ENCODE assay signal across 8 cellular contexts in the genomic region with DNA sequence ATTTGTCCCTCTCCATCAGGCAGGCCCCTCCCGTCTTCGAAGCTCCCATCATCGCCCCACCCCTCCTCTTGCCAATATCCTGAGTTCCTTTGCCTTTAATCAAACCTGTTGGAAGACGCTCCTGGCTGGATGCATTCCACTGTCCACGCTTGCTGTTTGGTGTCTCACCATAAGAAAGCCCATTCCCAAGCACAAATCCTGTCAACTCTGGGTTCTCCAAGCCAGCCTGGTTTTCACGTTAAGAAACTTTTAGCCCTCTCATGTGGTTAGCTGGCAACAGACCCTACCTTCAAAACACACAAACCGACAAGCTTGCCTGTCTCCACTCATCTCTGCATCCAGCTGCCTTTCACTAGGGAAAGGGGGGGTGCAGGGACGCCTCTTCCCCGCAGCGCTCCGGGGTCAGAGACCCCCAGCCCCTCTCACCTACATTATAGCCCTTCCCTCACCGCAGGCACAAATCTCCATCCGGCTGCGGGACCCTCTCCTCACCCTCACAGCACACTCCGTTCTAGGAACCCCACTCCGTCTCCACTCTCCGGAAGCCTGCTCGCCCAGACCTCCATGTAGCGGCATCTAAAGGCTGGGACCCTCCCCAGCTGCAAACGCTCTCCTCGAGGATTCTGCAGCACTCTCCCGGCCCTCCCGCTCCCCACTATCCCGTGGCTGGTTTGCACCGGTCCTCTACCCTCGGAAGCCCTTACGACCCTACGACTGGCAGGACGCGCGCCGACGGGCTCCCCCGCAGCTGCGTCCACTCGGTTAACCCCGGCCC. TPM values are rescaled to one million over a fixed set of nuclear protein-coding genes. Genes with fewer than 3 reads are reported as not detected.
DNase-seq lines count a peak whose midpoint lies in the region; ATAC-seq, FAIRE-seq and TF ChIP-seq lines count a peak whose summit lies in the region.

No MANE protein-coding gene starts in this region.

- H3K4me3 ChIP-seq in IMR-90 (ENCODE audit: insufficient read depth, low read depth, low read length) (peak overlapping the region; percentile 67), brain microvascular endothelial cell (ENCODE audit: low read depth, low read length) (peak overlapping the region; percentile 88), HepG2 (replicated peaks in 1 of 3; ENCODE audit: insufficient read depth in 1 of 3, low read depth in 2 of 3, low read length in 3 of 3) (peak overlapping the region; percentile 85 to 94 (median 87)), tibial nerve (peak overlapping the region; percentile 64 to 91 (median 84))

- H3K4me1 ChIP-seq in IMR-90 (ENCODE audit: control insufficient read depth, insufficient read depth, low read length) (peaks cover 4% of the 10 kb centered on the region; the same call in 1 of the 2 replicates), HepG2 (ENCODE audit: insufficient read depth, low read length) (peaks cover 38% of the 10 kb centered on the region), tibial nerve (peaks cover 0 to 61% (median 29%) of the 10 kb centered on the region in 4 donors)

- WGBS in IMR-90 (ENCODE audit: extremely low coverage in 2 of 2, insufficient read length in 1 of 2), 2 experiments = 2% methylated on average over 25 of the region's 37 CpGs; no CpG with 5 or more reads in 1 of the 2 experiments
- WGBS in HepG2 (ENCODE audit: low lambda C conversion rate) = 6% methylated on average over 24 of the region's 37 CpGs
- 3 to 4% methylated on average over 25 to 36 of the region's 37 CpGs for WGBS in tibial nerve, 2 donors

- no peak overlapping the region for H4K5ac ChIP-seq in IMR-90 (ENCODE audit: low read depth, low read length)

- TF ChIP-seq CTCF in IMR-90 (conservative IDR thresholded peaks at IDR 0.05; ENCODE audit: low read depth, low read length) (no peak), brain microvascular endothelial cell (IDR thresholded peaks at IDR 0.05; ENCODE audit: low read depth, low read length, missing control alignments) (no peak), HepG2 (CRISPR knock-in tag; IDR thresholded peaks at IDR 0.05) (no peak), tibial nerve (IDR thresholded peaks at IDR 0.05) (no peak)

- ATAC-seq in IMR-90 (ENCODE audit: low read depth) (no peak), HepG2 (peak; percentile 5), HG03432 (IDR thresholded peaks at IDR 0.05; ENCODE audit: unreplicated experiment) (no peak)

- TF ChIP-seq POLR2A in IMR-90 (IDR thresholded peaks at IDR 0.05; ENCODE audit: low read depth, low read length) = no peak
- no peak for TF ChIP-seq POLR2A in HepG2 (IDR thresholded peaks at IDR 0.05; ENCODE audit: insufficient read depth in 1 of 2, low read depth in 2 of 2, low read length in 2 of 2)
- TF ChIP-seq POLR2A in tibial nerve (IDR thresholded peaks at IDR 0.05) = no peak

- no peaks in the 10 kb centered on the region for H3K9me3 ChIP-seq in IMR-90 (ENCODE audit: control insufficient read depth, insufficient read depth, low read length)
- H3K9me3 ChIP-seq in HepG2 (ENCODE audit: low read length) = no peaks in the 10 kb centered on the region
- H3K9me3 ChIP-seq in tibial nerve = no peaks in the 10 kb centered on the region

- H3K79me2 ChIP-seq in HepG2 (ENCODE audit: insufficient read depth, low read length) = peaks cover 20% of the 10 kb centered on the region

- H2BK15ac ChIP-seq in IMR-90 (ENCODE audit: low read depth, low read length) = no peak overlapping the region

- H4K20me1 ChIP-seq in IMR-90 (ENCODE audit: insufficient read depth, low read length) = peaks cover 48% of the 10 kb centered on the region
- no peaks in the 10 kb centered on the region for H4K20me1 ChIP-seq in HepG2 (ENCODE audit: insufficient read depth, low read length)

- peaks cover 8% of the 10 kb centered on the region for H3K9me1 ChIP-seq in IMR-90 (ENCODE audit: insufficient read depth, low read length)

- H2AK5ac ChIP-seq in IMR-90 (ENCODE audit: low read depth, low read length) = no peak overlapping the region

- BruUV-seq in IMR-90 (replicated peaks; lab: Mats Ljungman, UMichigan) = no TSS peak
- no TSS peak for BruUV-seq in HepG2 (replicated peaks; lab: Mats Ljungman, UMichigan)

- H2AK9ac ChIP-seq in IMR-90 (replicated peaks; ENCODE audit: low read depth, low read length, poor library complexity) = peak overlapping the region; percentile 87

- in situ Hi-C loops in IMR-90 (cut with MboI; ENCODE audit: low sequenced_read_pairs) (no loop called here), brain microvascular endothelial cell (cut with HindIII; ENCODE audit: low pct_ligation_motif_present, low sequenced_read_pairs) (loop anchor here (25.0 kb wide), 1 partner anchor 181 kb away; the partner anchor contains the start of gene CX3CR1), HepG2 (cut with HindIII; ENCODE audit: extremely low pct_ligation_motif_present, low pct_unique_long_range_greater_than_20kb) (no loop called here)

- peak overlapping the region; percentile 82 for H3K4me2 ChIP-seq in IMR-90 (ENCODE audit: low read depth, low read length)
- H3K4me2 ChIP-seq in HepG2 (ENCODE audit: low read depth, low read length) = peak overlapping the region; percentile 97

- CTCF ChIA-PET in IMR-90 (lab: Yijun Ruan, JAX) = interaction anchor here (1.1 to 1.4 kb wide), 2 partner anchors 71 to 182 kb away, joined by 3 to 10 read pairs; no protein-coding TSS in a partner anchor
- CTCF ChIA-PET in HepG2 (lab: Yijun Ruan, JAX; ENCODE audit: low intra/inter-chr PET ratio, low total read pairs) = no interaction called here

- no peak overlapping the region; the same call in none of the 2 replicates for H2BK120ac ChIP-seq in IMR-90 (ENCODE audit: low read depth, low read length)

- DNase-seq in ELF-1 (ENCODE audit: low read depth, low spot score) = peak; percentile 47
- DNase-seq in IMR-90 = peak; percentile 57
- DNase-seq in brain microvascular endothelial cell = peak; percentile 22
- DNase-seq in HepG2 (ENCODE audit: low spot score) = no peak
- DNase-seq in tibial nerve (ENCODE audit: low spot score in 2 of 2) = no peak
- DNase-seq in NCI-H2029 (lab: John Stamatoyannopoulos, UW) = no peak
- no peak for DNase-seq in NK-92 treated with Interleukin-12 subunit alpha and Interleukin-12 subunit beta, amount 100 ng/mL, for 24 hours (lab: John Stamatoyannopoulos, UW)

- POLR2A ChIA-PET in IMR-90 (lab: Charles Lee; ENCODE audit: unreplicated experiment) (interaction anchor here (0.5 kb wide), 1 partner anchor 212 kb away, joined by 10 read pairs; no protein-coding TSS in a partner anchor), HepG2 (lab: Yijun Ruan, JAX) (no interaction called here)

- peak overlapping the region in 1 of 2 experiments; percentile 6; a peak in 1 of 4 replicates for H4K8ac ChIP-seq in IMR-90 (ENCODE audit: low read depth in 2 of 2, low read length in 2 of 2)

- H2AFZ ChIP-seq in IMR-90 (replicated peaks; ENCODE audit: low read length, poor library complexity) = peak overlapping the region; percentile 99
- peak overlapping the region; percentile 16 for H2AFZ ChIP-seq in HepG2 (ENCODE audit: low read length)

- TF ChIP-seq RAD21 in IMR-90 (IDR thresholded peaks at IDR 0.05; ENCODE audit: low read length) = no peak
- TF ChIP-seq RAD21 in HepG2 (CRISPR knock-in tag; IDR thresholded peaks at IDR 0.05) = no peak

- FAIRE-seq in HepG2 (lab: Jason Lieb, UNC) = no peak

- H3K79me1 ChIP-seq in IMR-90 (ENCODE audit: low read depth in 1 of 2, low read length in 2 of 2) = peaks cover 12 to 53% of the 10 kb centered on the region in 2 experiments

- H2BK20ac ChIP-seq in IMR-90 (ENCODE audit: low read depth, low read length) = no peak overlapping the region

- no peak overlapping the region for H3K18ac ChIP-seq in IMR-90 (ENCODE audit: low read depth, low read length)

- intact Hi-C loops in IMR-90 (cut with micrococcal nuclease) (loop anchor here (1.0 to 5.0 kb wide), 5 partner anchors 45 to 276 kb away; partner anchors contain the start of gene SLC25A38), HepG2 (cut with micrococcal nuclease; ENCODE audit: unreplicated experiment) (loop anchor here (5.0 kb wide), 1 partner anchor 181 kb away; no protein-coding TSS in a partner anchor)

- no peak for TF ChIP-seq EP300 in HepG2 (IDR thresholded peaks at IDR 0.05; ENCODE audit: low read depth in 2 of 2, low read length in 2 of 2)
- TF ChIP-seq EP300 in HepG2 (CRISPR knock-in tag; IDR thresholded peaks at IDR 0.05; ENCODE audit: borderline replicate concordance) = no peak
- TF ChIP-seq EP300 in tibial nerve (IDR thresholded peaks at IDR 0.05) = no peak

- H3K9ac ChIP-seq in IMR-90 (ENCODE audit: low read depth, low read length) (peak overlapping the region; percentile 84), HepG2 (ENCODE audit: insufficient read depth, low read depth, low read length) (peak overlapping the region; percentile 90)

- H3K14ac ChIP-seq in IMR-90 (replicated peaks; ENCODE audit: low read depth, low read length) = peak overlapping the region; percentile 75

- no peak overlapping the region for H4K91ac ChIP-seq in IMR-90 (ENCODE audit: insufficient read depth, low read depth, low read length)

- peak overlapping the region; percentile 81 for H3K27ac ChIP-seq in IMR-90 (ENCODE audit: insufficient read depth, low read length)
- H3K27ac ChIP-seq in brain microvascular endothelial cell = peak overlapping the region; percentile 91
- peak overlapping the region; percentile 72 for H3K27ac ChIP-seq in HepG2 (ENCODE audit: extremely low read length, insufficient read depth, low read length)
- H3K27ac ChIP-seq in tibial nerve = peak overlapping the region; percentile 80 to 99 (median 96)

- dilution Hi-C loops in IMR-90 (cut with HindIII; ENCODE audit: low sequenced_read_pairs, unreplicated experiment) = no loop called here

- peak overlapping the region; percentile 52; the same call in 1 of the 2 replicates for H3K4ac ChIP-seq in IMR-90 (ENCODE audit: low read depth, low read length)

- peak overlapping the region; percentile 85 for H3K23ac ChIP-seq in IMR-90 (ENCODE audit: low read depth, low read length)

- peak overlapping the region; percentile 43 for H3K56ac ChIP-seq in IMR-90 (ENCODE audit: extremely low read depth, insufficient read depth, low read length)

- H3K27me3 ChIP-seq in IMR-90 (ENCODE audit: control insufficient read depth, insufficient read depth, low read length) (no peaks in the 10 kb centered on the region), brain microvascular endothelial cell (replicated peaks) (no peaks in the 10 kb centered on the region), HepG2 (ENCODE audit: control insufficient read depth in 1 of 2, insufficient read depth in 2 of 2, low read length in 2 of 2) (no peaks in the 10 kb centered on the region; a peak in 1 of 5 replicates), tibial nerve (no peaks in the 10 kb centered on the region)

- no peaks in the 10 kb centered on the region for H3K36me3 ChIP-seq in IMR-90 (ENCODE audit: control insufficient read depth, insufficient read depth, low read length)
- peaks cover 8% of the 10 kb centered on the region for H3K36me3 ChIP-seq in brain microvascular endothelial cell (replicated peaks)
- H3K36me3 ChIP-seq in HepG2 (replicated peaks in 1 of 2; ENCODE audit: control insufficient read depth in 1 of 2, insufficient read depth in 2 of 2, low read length in 2 of 2) = no peaks in the 10 kb centered on the region; a peak in 1 of 5 replicates
- peaks cover 0 to 24% (median 0%) of the 10 kb centered on the region in 3 donors for H3K36me3 ChIP-seq in tibial nerve

- peak overlapping the region; percentile 74 for H2BK5ac ChIP-seq in IMR-90 (ENCODE audit: low read depth, low read length, poor library complexity, severe bottlenecking)

RNA-seq across cellular contexts. Expression of gene GORASP1, which starts 1.0 kb away (rescaled TPM):
- total RNA-seq in IMR-90 (2012; rRNA removed) (25.8 and 35.0 TPM in 2 replicates), HepG2 (2016; rRNA removed; fragmentation: Illumina TruSeq; extraction: Trizol) (27.0 and 36.4 TPM in 2 replicates), tibial nerve (10 to 100 TPM; 45.8 to 72.9 (median 61.9) TPM)
- polyA plus RNA-seq in IMR-90 (2012; rRNA removed) (56.6 and 58.9 TPM in 2 replicates), HepG2 (2011; rRNA removed) (39.8 and 41.6 TPM in 2 replicates)
- 27.6 and 41.5 TPM in 2 replicates for polyA plus RNA-seq in IMR-90 (2012; cell fraction: cytosol; rRNA removed)
- polyA plus RNA-seq in IMR-90 (2012; cell fraction: nucleus; rRNA removed; ENCODE audit: low replicate concordance) = 133 and 180 TPM in 2 replicates
- 6.2 and 6.3 TPM in 2 replicates for total RNA-seq in HepG2 (2016; cell fraction: cytosol; rRNA removed; fragmentation: Illumina TruSeq; extraction: Trizol; ENCODE audit: low read depth)
- 24.7 and 34.0 TPM in 2 replicates for total RNA-seq in HepG2 (2016; cell fraction: insoluble cytoplasmic fraction; rRNA removed; fragmentation: Illumina TruSeq; extraction: Trizol)
- total RNA-seq in HepG2 (2016; cell fraction: membrane; rRNA removed; fragmentation: Illumina TruSeq; extraction: Trizol) = 11.1 and 12.7 TPM in 2 replicates
- total RNA-seq in HepG2 (2016; cell fraction: nucleus; rRNA removed; fragmentation: Illumina TruSeq; extraction: Trizol) = 42.3 and 46.1 TPM in 2 replicates
- polyA plus RNA-seq in HepG2 (2011; cell fraction: cytosol; rRNA removed) = 22.2 and 27.9 TPM in 2 replicates
- 99.2 and 109 TPM in 2 replicates for polyA plus RNA-seq in HepG2 (2011; cell fraction: nucleus; rRNA removed)
- polyA plus RNA-seq in HepG2 (2012) = 14.9 and 22.9 TPM in 2 replicates
- 2.9 and 3.2 TPM in 2 replicates for polyA plus RNA-seq in HepG2 (2016; cell fraction: cytosol; fragmentation: Illumina TruSeq; extraction: Trizol; ENCODE audit: low read depth)
- polyA plus RNA-seq in HepG2 (2016; cell fraction: insoluble cytoplasmic fraction; fragmentation: Illumina TruSeq; extraction: Trizol; ENCODE audit: low read depth) = 28.7 and 29.9 TPM in 2 replicates
- 7.1 and 7.7 TPM in 2 replicates for polyA plus RNA-seq in HepG2 (2016; cell fraction: membrane; fragmentation: Illumina TruSeq; extraction: Trizol; ENCODE audit: low read depth)
- polyA plus RNA-seq in HepG2 (2016; cell fraction: nucleus; fragmentation: Illumina TruSeq; extraction: Trizol; ENCODE audit: insufficient read depth, low read depth) = 59.7 and 73.8 TPM in 2 replicates
- 59.3 and 84.8 TPM in 2 replicates for polyA minus RNA-seq in HepG2 (2011; rRNA and poly(A)+ RNA removed; ENCODE audit: low replicate concordance)
- 13.8 and 14.9 TPM in 2 replicates for polyA minus RNA-seq in HepG2 (2011; cell fraction: cytosol; rRNA and poly(A)+ RNA removed)
- 46.4 and 49.4 TPM in 2 replicates for polyA minus RNA-seq in HepG2 (2011; cell fraction: nucleus; rRNA and poly(A)+ RNA removed)

RNA-seq across cellular contexts. Expression of gene TTC21A, which starts 1.0 kb away (rescaled TPM):
- 0.56 and 0.90 TPM in 2 replicates for total RNA-seq in IMR-90 (2012; rRNA removed)
- 1.6 and 1.8 TPM in 2 replicates for polyA plus RNA-seq in IMR-90 (2012; rRNA removed)
- polyA plus RNA-seq in IMR-90 (2012; cell fraction: cytosol; rRNA removed) = 0.38 and 0.93 TPM in 2 replicates
- 10.7 and 13.0 TPM in 2 replicates for polyA plus RNA-seq in IMR-90 (2012; cell fraction: nucleus; rRNA removed; ENCODE audit: low replicate concordance)
- total RNA-seq in HepG2 (2016; rRNA removed; fragmentation: Illumina TruSeq; extraction: Trizol) = 0.31 and 0.39 TPM in 2 replicates
- 0.88 TPM in 1 of 2 replicates, not detected in the other for total RNA-seq in HepG2 (2016; cell fraction: cytosol; rRNA removed; fragmentation: Illumina TruSeq; extraction: Trizol; ENCODE audit: low read depth)
- 0.26 and 0.36 TPM in 2 replicates for total RNA-seq in HepG2 (2016; cell fraction: insoluble cytoplasmic fraction; rRNA removed; fragmentation: Illumina TruSeq; extraction: Trizol)
- 0.07 and 0.22 TPM in 2 replicates for total RNA-seq in HepG2 (2016; cell fraction: membrane; rRNA removed; fragmentation: Illumina TruSeq; extraction: Trizol)
- total RNA-seq in HepG2 (2016; cell fraction: nucleus; rRNA removed; fragmentation: Illumina TruSeq; extraction: Trizol) = 0.50 and 2.4 TPM in 2 replicates
- 1.5 and 1.6 TPM in 2 replicates for polyA plus RNA-seq in HepG2 (2011; rRNA removed)
- 0.27 and 0.48 TPM in 2 replicates for polyA plus RNA-seq in HepG2 (2011; cell fraction: cytosol; rRNA removed)
- polyA plus RNA-seq in HepG2 (2011; cell fraction: nucleus; rRNA removed) = 4.9 and 6.3 TPM in 2 replicates
- polyA plus RNA-seq in HepG2 (2012) = 0.63 and 0.74 TPM in 2 replicates
- 0.08 and 0.12 TPM in 2 replicates for polyA plus RNA-seq in HepG2 (2016; cell fraction: cytosol; fragmentation: Illumina TruSeq; extraction: Trizol; ENCODE audit: low read depth)
- 0.25 and 0.41 TPM in 2 replicates for polyA plus RNA-seq in HepG2 (2016; cell fraction: insoluble cytoplasmic fraction; fragmentation: Illumina TruSeq; extraction: Trizol; ENCODE audit: low read depth)
- 0.14 and 0.63 TPM in 2 replicates for polyA plus RNA-seq in HepG2 (2016; cell fraction: membrane; fragmentation: Illumina TruSeq; extraction: Trizol; ENCODE audit: low read depth)
- 2.2 TPM in 2 replicates for polyA plus RNA-seq in HepG2 (2016; cell fraction: nucleus; fragmentation: Illumina TruSeq; extraction: Trizol; ENCODE audit: insufficient read depth, low read depth)
- polyA minus RNA-seq in HepG2 (2011; rRNA and poly(A)+ RNA removed; ENCODE audit: low replicate concordance) = 1.4 and 2.3 TPM in 2 replicates
- polyA minus RNA-seq in HepG2 (2011; cell fraction: cytosol; rRNA and poly(A)+ RNA removed) = 0.53 TPM in 1 of 2 replicates, not detected in the other
- 3.1 and 5.3 TPM in 2 replicates for polyA minus RNA-seq in HepG2 (2011; cell fraction: nucleus; rRNA and poly(A)+ RNA removed)
- 10 to 100 TPM; 11.5 to 21.6 (median 12.8) TPM for total RNA-seq in tibial nerve

RNA-seq across cellular contexts. Expression of gene CSRNP1, which starts 46.9 kb away (rescaled TPM):
- total RNA-seq in IMR-90 (2012; rRNA removed) (22.8 TPM in 2 replicates), HepG2 (2016; rRNA removed; fragmentation: Illumina TruSeq; extraction: Trizol) (9.3 and 10.8 TPM in 2 replicates), tibial nerve (10 to 100 TPM; 48.3 to 72.8 (median 66.0) TPM)
- polyA plus RNA-seq in IMR-90 (2012; rRNA removed) (16.5 and 23.1 TPM in 2 replicates), HepG2 (2011; rRNA removed) (11.3 and 13.1 TPM in 2 replicates)
- polyA plus RNA-seq in IMR-90 (2012; cell fraction: cytosol; rRNA removed) = 22.5 and 41.4 TPM in 2 replicates
- polyA plus RNA-seq in IMR-90 (2012; cell fraction: nucleus; rRNA removed; ENCODE audit: low replicate concordance) = 80.9 and 92.7 TPM in 2 replicates
- total RNA-seq in HepG2 (2016; cell fraction: cytosol; rRNA removed; fragmentation: Illumina TruSeq; extraction: Trizol; ENCODE audit: low read depth) = 1.5 and 2.3 TPM in 2 replicates
- total RNA-seq in HepG2 (2016; cell fraction: insoluble cytoplasmic fraction; rRNA removed; fragmentation: Illumina TruSeq; extraction: Trizol) = 7.4 and 10.8 TPM in 2 replicates
- total RNA-seq in HepG2 (2016; cell fraction: membrane; rRNA removed; fragmentation: Illumina TruSeq; extraction: Trizol) = 6.2 TPM in 2 replicates
- 8.4 and 9.2 TPM in 2 replicates for total RNA-seq in HepG2 (2016; cell fraction: nucleus; rRNA removed; fragmentation: Illumina TruSeq; extraction: Trizol)
- polyA plus RNA-seq in HepG2 (2011; cell fraction: cytosol; rRNA removed) = 10.2 and 11.5 TPM in 2 replicates
- 16.5 and 19.1 TPM in 2 replicates for polyA plus RNA-seq in HepG2 (2011; cell fraction: nucleus; rRNA removed)
- polyA plus RNA-seq in HepG2 (2012) = 7.1 and 11.4 TPM in 2 replicates
- 0.62 and 0.80 TPM in 2 replicates for polyA plus RNA-seq in HepG2 (2016; cell fraction: cytosol; fragmentation: Illumina TruSeq; extraction: Trizol; ENCODE audit: low read depth)
- 5.7 and 6.6 TPM in 2 replicates for polyA plus RNA-seq in HepG2 (2016; cell fraction: insoluble cytoplasmic fraction; fragmentation: Illumina TruSeq; extraction: Trizol; ENCODE audit: low read depth)
- polyA plus RNA-seq in HepG2 (2016; cell fraction: membrane; fragmentation: Illumina TruSeq; extraction: Trizol; ENCODE audit: low read depth) = 2.0 and 2.4 TPM in 2 replicates
- polyA plus RNA-seq in HepG2 (2016; cell fraction: nucleus; fragmentation: Illumina TruSeq; extraction: Trizol; ENCODE audit: insufficient read depth, low read depth) = 11.8 and 12.9 TPM in 2 replicates
- 16.7 and 44.8 TPM in 2 replicates for polyA minus RNA-seq in HepG2 (2011; rRNA and poly(A)+ RNA removed; ENCODE audit: low replicate concordance)
- 13.3 and 14.3 TPM in 2 replicates for polyA minus RNA-seq in HepG2 (2011; cell fraction: cytosol; rRNA and poly(A)+ RNA removed)
- 18.9 and 21.8 TPM in 2 replicates for polyA minus RNA-seq in HepG2 (2011; cell fraction: nucleus; rRNA and poly(A)+ RNA removed)

RNA-seq across cellular contexts. Expression of gene WDR48, which starts 54.7 kb away (rescaled TPM):
- 41.2 and 68.6 TPM in 2 replicates for total RNA-seq in IMR-90 (2012; rRNA removed)
- 10.7 and 14.4 TPM in 2 replicates for polyA plus RNA-seq in IMR-90 (2012; rRNA removed)
- 3.9 and 5.7 TPM in 2 replicates for polyA plus RNA-seq in IMR-90 (2012; cell fraction: cytosol; rRNA removed)
- 3.1 and 26.6 TPM in 2 replicates for polyA plus RNA-seq in IMR-90 (2012; cell fraction: nucleus; rRNA removed; ENCODE audit: low replicate concordance)
- 29.2 and 67.6 TPM in 2 replicates for total RNA-seq in HepG2 (2016; rRNA removed; fragmentation: Illumina TruSeq; extraction: Trizol)
- total RNA-seq in HepG2 (2016; cell fraction: cytosol; rRNA removed; fragmentation: Illumina TruSeq; extraction: Trizol; ENCODE audit: low read depth) = 3.7 and 4.5 TPM in 2 replicates
- 28.4 and 64.0 TPM in 2 replicates for total RNA-seq in HepG2 (2016; cell fraction: insoluble cytoplasmic fraction; rRNA removed; fragmentation: Illumina TruSeq; extraction: Trizol)
- 11.9 and 14.2 TPM in 2 replicates for total RNA-seq in HepG2 (2016; cell fraction: membrane; rRNA removed; fragmentation: Illumina TruSeq; extraction: Trizol)
- 27.2 and 39.9 TPM in 2 replicates for total RNA-seq in HepG2 (2016; cell fraction: nucleus; rRNA removed; fragmentation: Illumina TruSeq; extraction: Trizol)
- polyA plus RNA-seq in HepG2 (2011; rRNA removed) = 25.9 and 31.2 TPM in 2 replicates
- polyA plus RNA-seq in HepG2 (2011; cell fraction: cytosol; rRNA removed) = 11.0 and 18.5 TPM in 2 replicates
- 24.5 and 25.2 TPM in 2 replicates for polyA plus RNA-seq in HepG2 (2011; cell fraction: nucleus; rRNA removed)
- polyA plus RNA-seq in HepG2 (2012) = 30.0 and 35.6 TPM in 2 replicates
- 2.0 and 2.2 TPM in 2 replicates for polyA plus RNA-seq in HepG2 (2016; cell fraction: cytosol; fragmentation: Illumina TruSeq; extraction: Trizol; ENCODE audit: low read depth)
- polyA plus RNA-seq in HepG2 (2016; cell fraction: insoluble cytoplasmic fraction; fragmentation: Illumina TruSeq; extraction: Trizol; ENCODE audit: low read depth) = 40.6 and 41.7 TPM in 2 replicates
- 5.0 and 5.6 TPM in 2 replicates for polyA plus RNA-seq in HepG2 (2016; cell fraction: membrane; fragmentation: Illumina TruSeq; extraction: Trizol; ENCODE audit: low read depth)
- 24.5 and 26.5 TPM in 2 replicates for polyA plus RNA-seq in HepG2 (2016; cell fraction: nucleus; fragmentation: Illumina TruSeq; extraction: Trizol; ENCODE audit: insufficient read depth, low read depth)
- polyA minus RNA-seq in HepG2 (2011; rRNA and poly(A)+ RNA removed; ENCODE audit: low replicate concordance) = 15.1 and 21.0 TPM in 2 replicates
- 20.9 and 35.2 TPM in 2 replicates for polyA minus RNA-seq in HepG2 (2011; cell fraction: cytosol; rRNA and poly(A)+ RNA removed)
- polyA minus RNA-seq in HepG2 (2011; cell fraction: nucleus; rRNA and poly(A)+ RNA removed) = 67.5 and 78.9 TPM in 2 replicates
- 10 to 100 TPM; 25.2 to 42.6 (median 36.5) TPM for total RNA-seq in tibial nerve

RNA-seq across cellular contexts. Expression of gene SCN11A, which starts 54.7 kb away (rescaled TPM):
- total RNA-seq in IMR-90 (2012; rRNA removed) = under 0.01 TPM in 1 of 2 replicates, not detected in the other
- polyA plus RNA-seq in IMR-90 (2012; rRNA removed) = 0.02 TPM in 1 of 2 replicates, not detected in the other
- not detected in 2 replicates for polyA plus RNA-seq in IMR-90 (2012; cell fraction: cytosol; rRNA removed)
- 0.01 and 0.14 TPM in 2 replicates for polyA plus RNA-seq in IMR-90 (2012; cell fraction: nucleus; rRNA removed; ENCODE audit: low replicate concordance)
- total RNA-seq in HepG2 (2016; rRNA removed; fragmentation: Illumina TruSeq; extraction: Trizol) = 0.02 TPM in 1 of 2 replicates, not detected in the other
- under 0.01 and 0.10 TPM in 2 replicates for total RNA-seq in HepG2 (2016; cell fraction: cytosol; rRNA removed; fragmentation: Illumina TruSeq; extraction: Trizol; ENCODE audit: low read depth)
- total RNA-seq in HepG2 (2016; cell fraction: insoluble cytoplasmic fraction; rRNA removed; fragmentation: Illumina TruSeq; extraction: Trizol) = 0.02 TPM in 1 of 2 replicates, not detected in the other
- 0.03 and 0.07 TPM in 2 replicates for total RNA-seq in HepG2 (2016; cell fraction: membrane; rRNA removed; fragmentation: Illumina TruSeq; extraction: Trizol)
- 0.06 TPM in 2 replicates for total RNA-seq in HepG2 (2016; cell fraction: nucleus; rRNA removed; fragmentation: Illumina TruSeq; extraction: Trizol)
- polyA plus RNA-seq in HepG2 (2011; rRNA removed) = 0.11 and 0.13 TPM in 2 replicates
- polyA plus RNA-seq in HepG2 (2011; cell fraction: cytosol; rRNA removed) = 0.01 and 0.04 TPM in 2 replicates
- polyA plus RNA-seq in HepG2 (2011; cell fraction: nucleus; rRNA removed) = 0.39 and 0.42 TPM in 2 replicates
- polyA plus RNA-seq in HepG2 (2012) = 0.13 and 0.23 TPM in 2 replicates
- polyA plus RNA-seq in HepG2 (2016; cell fraction: cytosol; fragmentation: Illumina TruSeq; extraction: Trizol; ENCODE audit: low read depth) = not detected in 2 replicates
- not detected in 2 replicates for polyA plus RNA-seq in HepG2 (2016; cell fraction: insoluble cytoplasmic fraction; fragmentation: Illumina TruSeq; extraction: Trizol; ENCODE audit: low read depth)
- not detected in 2 replicates for polyA plus RNA-seq in HepG2 (2016; cell fraction: membrane; fragmentation: Illumina TruSeq; extraction: Trizol; ENCODE audit: low read depth)
- 0.09 TPM in 1 of 2 replicates, not detected in the other for polyA plus RNA-seq in HepG2 (2016; cell fraction: nucleus; fragmentation: Illumina TruSeq; extraction: Trizol; ENCODE audit: insufficient read depth, low read depth)
- 0.02 and 0.08 TPM in 2 replicates for polyA minus RNA-seq in HepG2 (2011; rRNA and poly(A)+ RNA removed; ENCODE audit: low replicate concordance)
- polyA minus RNA-seq in HepG2 (2011; cell fraction: cytosol; rRNA and poly(A)+ RNA removed) = not detected in 2 replicates
- 0.39 and 0.87 TPM in 2 replicates for polyA minus RNA-seq in HepG2 (2011; cell fraction: nucleus; rRNA and poly(A)+ RNA removed)
- total RNA-seq in tibial nerve = under 1 TPM; 0.21 to 0.98 (median 0.59) TPM

Comparison
In these comparisons a context has a peak if more than half of its experiments do, and no peak if none do; other contexts are left out.
1. DNase-seq: peak in ELF-1 (single experiment), IMR-90 (single experiment) and brain microvascular endothelial cell (single experiment); none in HepG2 (single experiment), tibial nerve (0 of 2), NCI-H2029 (single experiment) and NK-92 treated with Interleukin-12 subunit alpha and Interleukin-12 subunit beta, amount 100 ng/mL, for 24 hours (single experiment).
2. Peak in every context shown above with its lines, with median percentiles within 50 percentile points of each other: H3K27ac ChIP-seq and H3K4me3 ChIP-seq.